18 cellular contexts compared by ENCODE assay signal in genomic region chr5:135333737-135334515, GRCh38.
DNase-seq lines count a peak whose midpoint lies in the region; ATAC-seq and TF ChIP-seq lines count a peak whose summit lies in the region.
"Had no signal": no experiment of that assay in that cellular context is flagged by ENCODE, and none has a peak within 500 bp of the region (broad histone marks: within the 10 kb centered on the region; RNA-seq: fewer than 3 reads in every experiment).

No MANE protein-coding gene starts in this region.

- H3K36me3 Mint-ChIP-seq in HFFc6 (ENCODE audit: low read depth) (peaks cover 8% of the 10 kb centered on the region; the same call in 1 of the 2 replicates), Caco-2 (ENCODE audit: insufficient read depth, unreplicated experiment) (peaks cover 64% of the 10 kb centered on the region), T-cell (peaks cover 43% of the 10 kb centered on the region)

- peaks cover 4% of the 10 kb centered on the region for H3K27me3 Mint-ChIP-seq in HFFc6 (ENCODE audit: insufficient read depth)
- no peaks in the 10 kb centered on the region for H3K27me3 Mint-ChIP-seq in Caco-2 (ENCODE audit: insufficient read depth, unreplicated experiment)
- H3K27me3 Mint-ChIP-seq in T-cell = no peaks in the 10 kb centered on the region
- H3K27me3 Mint-ChIP-seq: B cell had no signal

- peaks cover 23% of the 10 kb centered on the region for H3K4me1 ChIP-seq in Caco-2
- H3K4me1 ChIP-seq: prostate gland, spleen had no signal

- ATAC-seq in T-cell (replicated peaks in 1 of 4) (no peak), GM21526 (IDR thresholded peaks at IDR 0.05; ENCODE audit: low FRiP score, unreplicated experiment) (no peak)
- ATAC-seq: heart left ventricle, left lobe of liver had no signal

- peak; percentile 23 for DNase-seq in EL
- DNase-seq in HFFc6 = no peak
- peak; percentile 36 to 64 for DNase-seq in cerebellar nuclear complex (lab: John Stamatoyannopoulos, UW)
- DNase-seq in pons (ENCODE audit: low spot score) = peak; percentile 9
- DNase-seq in Caco-2 = no peak
- DNase-seq in ACHN = no peak
- DNase-seq in T-cell = no peak
- DNase-seq: activated CD4-positive, alpha-beta T cell treated with anti-CD3 and anti-CD28 coated beads, Interleukin-2, amount 50 U/mL, for 1 hour; activated naive CD4-positive, alpha-beta T cell treated with anti-CD3 and anti-CD28 coated beads for 36 hours; heart left ventricle; NCI-H1694 treated with DMSO at 0.1 percent for 48 hours; SHP77 treated with DMSO at 0.1 percent for 48 hours; spleen; stimulated activated CD4-positive, alpha-beta T cell treated with anti-CD3 and anti-CD28 coated beads, Interleukin-4, amount 100 ng/mL, for 4 hours had no signal

- TF ChIP-seq CTCF in HFFc6 (IDR thresholded peaks at IDR 0.05) = no peak
- no peak for TF ChIP-seq CTCF in Caco-2 (IDR thresholded peaks at IDR 0.05; ENCODE audit: insufficient read depth in 1 of 2, low read depth in 1 of 2, low read length in 1 of 2, severe bottlenecking in 1 of 2, unreplicated experiment in 1 of 2)

- H3K9me3 Mint-ChIP-seq in HFFc6 (no peaks in the 10 kb centered on the region), Caco-2 (ENCODE audit: unreplicated experiment) (no peaks in the 10 kb centered on the region), T-cell (no peaks in the 10 kb centered on the region)
- H3K9me3 Mint-ChIP-seq: activated naive CD4-positive, alpha-beta T cell treated with anti-CD3 and anti-CD28 coated beads for 36 hours had no signal

- BruUV-seq in Caco-2 (replicated peaks; lab: Mats Ljungman, UMichigan) = no TSS peak

- H3K4me3 ChIP-seq in Caco-2 (ENCODE audit: low read depth, low read length) = no peak overlapping the region
- H3K4me3 ChIP-seq: heart left ventricle, prostate gland, spleen had no signal

- no peaks in the 10 kb centered on the region for H3K9me3 ChIP-seq in Caco-2
- H3K9me3 ChIP-seq: heart left ventricle, prostate gland, spleen had no signal

- peak overlapping the region; percentile 75 for H3K27ac Mint-ChIP-seq in HFFc6
- H3K27ac Mint-ChIP-seq in Caco-2 (ENCODE audit: unreplicated experiment) = no peak overlapping the region
- no peak overlapping the region for H3K27ac Mint-ChIP-seq in T-cell
- H3K27ac Mint-ChIP-seq: activated naive CD4-positive, alpha-beta T cell treated with anti-CD3 and anti-CD28 coated beads for 36 hours; B cell had no signal

- POLR2A ChIA-PET in Caco-2 (lab: Charles Lee) = no interaction called here
- POLR2A ChIA-PET in T-cell (lab: Charles Lee) = no interaction called here

- intact Hi-C loops in Caco-2 (cut with micrococcal nuclease; ENCODE audit: unreplicated experiment) = loop anchor here (2.0 to 5.0 kb wide), 4 partner anchors 71 to 417 kb away; partner anchors contain the start of gene PITX1

- H3K4me3 Mint-ChIP-seq in HFFc6 (no peak overlapping the region), Caco-2 (ENCODE audit: unreplicated experiment) (no peak overlapping the region), T-cell (no peak overlapping the region)
- H3K4me3 Mint-ChIP-seq: activated naive CD4-positive, alpha-beta T cell treated with anti-CD3 and anti-CD28 coated beads for 36 hours; B cell had no signal

- H3K27me3 ChIP-seq in Caco-2 (replicated peaks; ENCODE audit: control insufficient read depth, insufficient read depth, low read length) = no peaks in the 10 kb centered on the region
- H3K27me3 ChIP-seq: heart left ventricle, spleen had no signal

- H3K36me3 ChIP-seq in Caco-2 (ENCODE audit: control insufficient read depth, insufficient read depth, low read length) = peaks cover 8% of the 10 kb centered on the region

- in situ Hi-C loops in ACHN (cut with HindIII; ENCODE audit: low pct_ligation_motif_present, low pct_unique_long_range_greater_than_20kb, low sequenced_read_pairs) = no loop called here

- peaks cover 63% of the 10 kb centered on the region for H3K4me1 Mint-ChIP-seq in HFFc6 (ENCODE audit: low read depth)
- peaks cover 22% of the 10 kb centered on the region for H3K4me1 Mint-ChIP-seq in Caco-2 (ENCODE audit: low read depth, unreplicated experiment)
- H3K4me1 Mint-ChIP-seq in T-cell = no peaks in the 10 kb centered on the region
- H3K4me1 Mint-ChIP-seq: B cell had no signal

- CTCF ChIA-PET in Caco-2 (lab: Charles Lee) (no interaction called here), T-cell (lab: Charles Lee) (no interaction called here)

Comparison
In these comparisons a context has a peak if more than half of its experiments do, and no peak if none do; other contexts are left out.
1. DNase-seq: peak in EL (single experiment), cerebellar nuclear complex (2 of 2) and pons (single experiment); none in HFFc6 (single experiment), Caco-2 (0 of 2), ACHN (single experiment) and T-cell (0 of 34).